In the genomic region with DNA sequence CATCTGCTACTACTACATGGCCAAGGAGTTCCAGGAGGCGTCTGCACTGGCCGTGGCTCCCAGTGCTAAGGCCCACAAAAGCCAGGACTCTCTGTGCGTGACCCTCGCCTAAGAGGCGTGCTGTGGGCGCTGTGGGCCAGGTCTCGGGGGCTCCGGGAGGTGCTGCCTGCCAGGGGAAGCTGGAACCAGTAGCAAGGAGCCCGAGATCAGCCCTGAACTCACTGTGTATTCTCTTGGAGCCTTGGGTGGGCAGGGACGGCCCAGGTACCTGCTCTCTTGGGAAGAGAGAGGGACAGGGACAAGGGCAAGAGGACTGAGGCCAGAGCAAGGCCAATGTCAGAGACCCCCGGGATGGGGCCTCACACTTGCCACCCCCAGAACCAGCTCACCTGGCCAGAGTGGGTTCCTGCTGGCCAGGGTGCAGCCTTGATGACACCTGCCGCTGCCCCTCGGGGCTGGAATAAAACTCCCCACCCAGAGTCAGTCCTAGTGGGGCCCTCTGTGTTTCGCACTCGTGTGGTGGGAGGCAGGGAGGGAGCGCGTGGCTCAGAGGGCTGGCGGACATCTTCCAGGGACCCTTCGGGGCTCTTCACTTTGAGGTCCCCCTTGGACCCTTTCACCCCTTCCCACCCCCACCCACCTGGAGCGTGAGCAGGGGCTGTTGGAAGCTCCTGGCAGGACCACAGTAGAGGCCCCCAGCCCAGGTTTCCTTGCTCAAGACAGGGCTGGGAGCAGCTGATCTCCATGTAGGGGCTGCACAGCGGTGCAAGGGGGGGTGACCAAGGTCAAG, we compare ENCODE assay signal across 20 cellular contexts. TPM values are rescaled to one million over a fixed set of nuclear protein-coding genes. Genes with fewer than 3 reads are reported as not detected.
"Had no signal": no experiment of that assay in that cellular context is flagged by ENCODE, and none has a peak within 500 bp of the region (broad histone marks: within the 10 kb centered on the region; RNA-seq: fewer than 3 reads in every experiment).

No MANE protein-coding gene starts in this region.

- H3K27ac Mint-ChIP-seq: activated CD4-positive, alpha-beta T cell treated with anti-CD3 and anti-CD28 coated beads, Interleukin-2, amount 10 ng/mL, durations not matched to agents 7 days and 5 days; activated naive CD4-positive, alpha-beta T cell treated with anti-CD3 and anti-CD28 coated beads, Interleukin-2, amount 50 U/mL, for 24 hours; activated T-helper 17 cell treated with anti-CD3 and anti-CD28 coated beads, Interleukin-2, amount 50 U/mL, for 72 hours; effector memory CD8-positive, alpha-beta T cell; naive thymus-derived CD4-positive, alpha-beta T cell had no signal

- H3K4me1 Mint-ChIP-seq: activated T-helper 17 cell treated with anti-CD3 and anti-CD28 coated beads, Interleukin-2, amount 50 U/mL, for 72 hours had no signal

- H3K4me3 Mint-ChIP-seq: activated CD4-positive, alpha-beta T cell treated with anti-CD3 and anti-CD28 coated beads, Interleukin-2, amount 10 ng/mL, durations not matched to agents 7 days and 5 days; activated naive CD4-positive, alpha-beta T cell treated with anti-CD3 and anti-CD28 coated beads, Interleukin-2, amount 50 U/mL, for 24 hours; activated T-helper 17 cell treated with anti-CD3 and anti-CD28 coated beads, Interleukin-2, amount 50 U/mL, for 72 hours; effector memory CD8-positive, alpha-beta T cell; naive thymus-derived CD4-positive, alpha-beta T cell had no signal

- H3K4me1 ChIP-seq: prostate gland had no signal

- H3K27me3 ChIP-seq: cardiac muscle cell had no signal

- H3K4me3 ChIP-seq: cardiac muscle cell, mucosa of descending colon, prostate gland, SK-N-MC had no signal

- H3K36me3 ChIP-seq: cardiac muscle cell, prostate gland had no signal

- H3K27me3 Mint-ChIP-seq: activated CD4-positive, alpha-beta T cell treated with anti-CD3 and anti-CD28 coated beads, Interleukin-2, amount 10 ng/mL, durations not matched to agents 7 days and 5 days; activated naive CD4-positive, alpha-beta T cell treated with anti-CD3 and anti-CD28 coated beads, Interleukin-2, amount 50 U/mL, for 24 hours; activated T-helper 17 cell treated with anti-CD3 and anti-CD28 coated beads, Interleukin-2, amount 50 U/mL, for 72 hours; effector memory CD8-positive, alpha-beta T cell; naive thymus-derived CD4-positive, alpha-beta T cell had no signal

- ATAC-seq: activated T-helper 17 cell treated with anti-CD3 and anti-CD28 coated beads, Interleukin-2, amount 50 U/mL, for 72 hours; effector memory CD8-positive, alpha-beta T cell; mucosa of descending colon; naive thymus-derived CD4-positive, alpha-beta T cell; right cardiac atrium; stimulated activated naive CD8-positive, alpha-beta T cell treated with anti-CD3 and anti-CD28 coated beads, Interleukin-15, Interleukin-2, amounts not matched to agents 100 U/mL and 50 U/mL, for 24 hours had no signal

- H3K27ac ChIP-seq: cardiac muscle cell, epithelial cell of prostate, prostate gland, SK-N-MC had no signal

- DNase-seq: activated CD4-positive, alpha-beta T cell treated with anti-CD3 and anti-CD28 coated beads, Interleukin-2, amount 10 ng/mL, durations not matched to agents 7 days and 5 days; activated T-cell treated with anti-CD3 and anti-CD28 coated beads for 4 hours; cortex of kidney; effector memory CD8-positive, alpha-beta T cell; foreskin melanocyte; nucleus accumbens; small intestine; stimulated activated naive CD8-positive, alpha-beta T cell treated with anti-CD3 and anti-CD28 coated beads, Interleukin-15, Interleukin-2, amounts not matched to agents 100 U/mL and 50 U/mL, for 24 hours had no signal

- H3K9me3 ChIP-seq: prostate gland had no signal

RNA-seq across cellular contexts. Expression of a gene that starts 51.7 kb away (rescaled TPM):
- total RNA-seq: activated CD4-positive, alpha-beta T cell treated with anti-CD3 and anti-CD28 coated beads, Interleukin-2, amount 10 ng/mL, durations not matched to agents 7 days and 5 days; activated T-helper 17 cell treated with anti-CD3 and anti-CD28 coated beads, Interleukin-2, amount 50 U/mL, for 72 hours; cardiac muscle cell; fibroblast of lung; naive thymus-derived CD4-positive, alpha-beta T cell; prostate gland; right cardiac atrium; T-helper 1 cell treated with Interleukin-12 subunit alpha and Interleukin-12 subunit beta and Interleukin-4 antibody, amounts not matched to agents 30 ng/mL and 1 ng/mL, for 36 hours; urinary bladder had no signal
